1 cellular context compared by ENCODE assay signal in genomic region chr7:128929201-128929808, GRCh38.
TF ChIP-seq lines count a peak whose summit lies in the region.

No MANE protein-coding gene starts in this region.

TF ChIP-seq in IMR-90, 13 proteins besides CTCF, POLR2A, EP300 and RAD21 (continued from another document):
- TF ChIP-seq USF2 (IDR thresholded peaks at IDR 0.05; ENCODE audit: low read depth, low read length): no peak
